Comparison of ENCODE assay signal across 1 cellular context in the genomic region with DNA sequence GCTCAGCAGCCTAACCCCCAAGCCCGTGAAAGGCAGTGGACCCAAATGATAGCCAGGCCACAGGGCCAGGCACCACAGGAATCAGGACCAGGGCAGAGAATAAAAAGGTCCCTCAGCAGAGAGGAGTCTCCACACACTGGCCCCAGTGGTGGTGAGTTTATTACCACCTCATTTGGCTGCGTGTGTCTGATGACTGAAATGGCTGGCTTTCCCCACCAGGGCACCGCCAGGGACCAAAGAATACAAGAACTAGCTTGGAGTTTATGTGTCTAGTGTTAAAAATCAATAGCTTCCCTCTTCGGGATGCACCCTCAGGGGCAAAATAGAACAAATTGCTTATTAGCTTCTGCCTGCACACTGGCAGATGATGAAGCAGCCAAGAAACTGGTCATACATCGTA.
TF ChIP-seq lines count a peak whose summit lies in the region.

No MANE protein-coding gene starts in this region.

TF ChIP-seq in HEK293T, 16 proteins besides CTCF, POLR2A, EP300 and RAD21 (continued from another document):
- TF ChIP-seq, protein P1, sequence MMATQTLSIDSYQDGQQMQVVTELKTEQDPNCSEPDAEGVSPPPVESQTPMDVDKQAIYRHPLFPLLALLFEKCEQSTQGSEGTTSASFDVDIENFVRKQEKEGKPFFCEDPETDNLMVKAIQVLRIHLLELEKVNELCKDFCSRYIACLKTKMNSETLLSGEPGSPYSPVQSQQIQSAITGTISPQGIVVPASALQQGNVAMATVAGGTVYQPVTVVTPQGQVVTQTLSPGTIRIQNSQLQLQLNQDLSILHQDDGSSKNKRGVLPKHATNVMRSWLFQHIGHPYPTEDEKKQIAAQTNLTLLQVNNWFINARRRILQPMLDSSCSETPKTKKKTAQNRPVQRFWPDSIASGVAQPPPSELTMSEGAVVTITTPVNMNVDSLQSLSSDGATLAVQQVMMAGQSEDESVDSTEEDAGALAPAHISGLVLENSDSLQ (IDR thresholded peaks at IDR 0.05): no peak
- TF ChIP-seq NFRKB (IDR thresholded peaks at IDR 0.05) (no peak), LEF1 (IDR thresholded peaks at IDR 0.05; ENCODE audit: borderline replicate concordance) (no peak), ZNF384 (IDR thresholded peaks at IDR 0.05) (no peak), TARDBP (IDR thresholded peaks at IDR 0.05) (no peak), SP1 (IDR thresholded peaks at IDR 0.05) (no peak), SUZ12 (IDR thresholded peaks at IDR 0.05) (no peak), L3MBTL2 (conservative IDR thresholded peaks at IDR 0.05) (no peak), HDGF (IDR thresholded peaks at IDR 0.05; ENCODE audit: borderline replicate concordance) (no peak), FOXA1 (IDR thresholded peaks at IDR 0.05) (no peak), FOXM1 (IDR thresholded peaks at IDR 0.05; ENCODE audit: borderline replicate concordance) (no peak), ARNT (IDR thresholded peaks at IDR 0.05) (no peak), BHLHE40 (IDR thresholded peaks at IDR 0.05; ENCODE audit: borderline replicate concordance) (no peak)
